18 cellular contexts compared by ENCODE assay signal in the genomic region with DNA sequence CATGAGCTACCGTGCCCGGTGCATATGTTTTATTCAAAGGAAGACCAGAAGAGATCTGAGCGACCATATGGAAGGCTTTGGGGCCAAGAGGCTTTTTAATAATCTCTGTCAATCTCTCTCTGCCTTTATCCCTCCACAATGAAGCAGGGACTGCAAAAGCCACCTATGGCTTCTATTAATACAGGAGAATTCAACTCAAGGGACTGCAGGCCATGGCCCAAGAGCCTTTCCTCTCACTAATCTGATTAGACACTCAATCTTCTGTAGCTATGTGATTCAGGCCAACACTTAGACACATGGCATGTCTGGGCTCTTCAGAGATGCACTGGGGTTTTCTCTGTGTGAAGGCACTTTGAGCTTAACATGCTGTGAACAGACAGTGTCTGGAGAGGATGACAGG.
DNase-seq lines count a peak whose midpoint lies in the region; ATAC-seq and TF ChIP-seq lines count a peak whose summit lies in the region.
"Had no signal": no experiment of that assay in that cellular context is flagged by ENCODE, and none has a peak within 500 bp of the region (broad histone marks: within the 10 kb centered on the region; RNA-seq: fewer than 3 reads in every experiment).

No MANE protein-coding gene starts in this region.

- TF ChIP-seq CTCF in nephron progenitor cell (IDR thresholded peaks at IDR 0.05) = no peak

- peak; percentile 21 for DNase-seq in NCI-H2227 (lab: John Stamatoyannopoulos, UW; ENCODE audit: unreplicated experiment)
- DNase-seq in NCI-H2227 treated with DMSO at 0.1 percent for 48 hours (lab: John Stamatoyannopoulos, UW) = no peak
- DNase-seq in SK-N-DZ (ENCODE audit: low spot score) = peak; percentile 68
- no peak for DNase-seq in nephron progenitor cell
- no peak for DNase-seq in putamen (ENCODE audit: low spot score)
- DNase-seq in DMS153 treated with DMSO at 0.1 percent for 48 hours (lab: John Stamatoyannopoulos, UW; ENCODE audit: unreplicated experiment) = no peak
- DNase-seq: AML-193; CD8-positive, alpha-beta memory T cell; DND-41; IMR-90; NCI-H1105; NCI-H146; NCI-H2029; NCI-H2171; NK-92 treated with Interleukin-12 subunit alpha and Interleukin-12 subunit beta, amount 100 ng/mL, for 24 hours; SIG-M5 had no signal

- no peak for ATAC-seq in GM18520 (IDR thresholded peaks at IDR 0.05; ENCODE audit: unreplicated experiment)
- ATAC-seq: HCT116 had no signal

- H3K36me3 Mint-ChIP-seq in nephron progenitor cell (ENCODE audit: low read depth) = peaks cover 4% of the 10 kb centered on the region

- H3K9me3 Mint-ChIP-seq in nephron progenitor cell = peaks cover 10% of the 10 kb centered on the region

- no peak overlapping the region for H3K4me3 Mint-ChIP-seq in nephron progenitor cell
- H3K4me3 Mint-ChIP-seq: CD8-positive, alpha-beta memory T cell had no signal

- peak overlapping the region; percentile 60 for H3K27ac Mint-ChIP-seq in nephron progenitor cell

- peaks cover 10% of the 10 kb centered on the region for H3K27me3 Mint-ChIP-seq in nephron progenitor cell (ENCODE audit: low read depth, poor library complexity)
- H3K27me3 Mint-ChIP-seq: CD8-positive, alpha-beta memory T cell had no signal

- peaks cover 10% of the 10 kb centered on the region for H3K4me1 Mint-ChIP-seq in nephron progenitor cell
- H3K4me1 Mint-ChIP-seq: CD8-positive, alpha-beta memory T cell had no signal

Comparison
In these comparisons a context has a peak if more than half of its experiments do, and no peak if none do; other contexts are left out.
1. DNase-seq: peak in NCI-H2227 (single experiment) and SK-N-DZ (single experiment); none in NCI-H2227 treated with DMSO at 0.1 percent for 48 hours (single experiment), nephron progenitor cell (single experiment), putamen (single experiment) and DMS153 treated with DMSO at 0.1 percent for 48 hours (single experiment).